Comparison of ENCODE assay signal across 1 cellular context in genomic region chr20:35280523-35280922, GRCh38.
TF ChIP-seq lines count a peak whose summit lies in the region.

No MANE protein-coding gene starts in this region.

TF ChIP-seq in GM23338, 12 proteins besides CTCF, POLR2A, EP300 and RAD21 (continued from another document):
- TF ChIP-seq STAT1 (IDR thresholded peaks at IDR 0.05; ENCODE audit: unreplicated experiment) (no peak), POLR2AphosphoS5 (IDR thresholded peaks at IDR 0.05; ENCODE audit: low read depth) (no peak), ZNF114 (CRISPR knock-in tag; IDR thresholded peaks at IDR 0.05) (no peak), ZNF331 (CRISPR knock-in tag; IDR thresholded peaks at IDR 0.05; ENCODE audit: low read depth) (no peak), EZH2phosphoT487 (IDR thresholded peaks at IDR 0.05; ENCODE audit: unreplicated experiment) (no peak), REST (IDR thresholded peaks at IDR 0.05; ENCODE audit: unreplicated experiment) (no peak), ETS1 (IDR thresholded peaks at IDR 0.05) (no peak), NANOG (IDR thresholded peaks at IDR 0.05; ENCODE audit: borderline replicate concordance) (no peak), ZNF462 (CRISPR knock-in tag; IDR thresholded peaks at IDR 0.05) (no peak)
